ENCODE assay signal across 9 cellular contexts in the genomic region with DNA sequence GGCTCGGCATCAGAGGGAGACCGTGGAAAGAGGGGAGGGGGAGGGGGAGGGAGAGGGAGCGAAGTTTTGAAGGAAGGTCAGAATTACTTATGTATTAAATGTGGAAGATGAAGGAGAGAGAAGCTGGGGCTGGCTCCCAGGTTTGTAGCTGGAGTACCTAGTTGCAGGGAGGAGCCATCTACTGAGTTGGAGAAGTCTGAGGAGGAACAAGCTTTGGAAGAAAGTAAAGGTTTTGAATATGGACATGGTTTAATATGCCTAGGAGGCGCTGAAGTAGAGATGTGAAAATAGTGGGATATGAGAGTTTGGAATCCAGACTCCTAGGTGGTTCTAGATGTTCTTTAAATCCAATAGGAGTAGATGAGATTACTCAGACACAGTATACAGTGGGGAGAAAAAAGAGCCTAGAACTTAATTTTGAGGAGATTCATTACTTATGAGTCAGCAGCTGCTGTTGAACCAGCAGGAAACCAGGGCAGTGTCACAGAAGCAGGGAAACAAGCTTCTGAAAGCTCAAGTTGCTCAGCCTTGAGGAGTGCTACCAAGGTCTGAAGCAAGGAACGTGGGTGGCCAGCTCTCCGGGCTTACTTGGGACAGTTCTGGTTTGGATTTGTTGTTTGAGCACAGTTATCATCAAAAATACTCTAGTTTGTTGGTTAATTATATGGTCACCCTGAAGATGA.
DNase-seq lines count a peak whose midpoint lies in the region; ATAC-seq and TF ChIP-seq lines count a peak whose summit lies in the region.
"Had no signal": no experiment of that assay in that cellular context is flagged by ENCODE, and none has a peak within 500 bp of the region (broad histone marks: within the 10 kb centered on the region; RNA-seq: fewer than 3 reads in every experiment).

No MANE protein-coding gene starts in this region.

- H2AFZ ChIP-seq in PC-3 (ENCODE audit: low read length), result no peak overlapping the region

- H3K9me3 Mint-ChIP-seq in CD8-positive, alpha-beta T cell, result no peaks in the 10 kb centered on the region
- no peaks in the 10 kb centered on the region for H3K9me3 Mint-ChIP-seq in naive thymus-derived CD8-positive, alpha-beta T cell

- H3K27me3 Mint-ChIP-seq in CD8-positive, alpha-beta T cell (ENCODE audit: low read depth), result no peaks in the 10 kb centered on the region
- H3K27me3 Mint-ChIP-seq in naive thymus-derived CD8-positive, alpha-beta T cell, result no peaks in the 10 kb centered on the region

- ATAC-seq in CD8-positive, alpha-beta T cell, result no peak
- ATAC-seq in PC-3 (peak; percentile 95), HG02623 (IDR thresholded peaks at IDR 0.05; ENCODE audit: unreplicated experiment) (no peak)
- ATAC-seq in naive thymus-derived CD8-positive, alpha-beta T cell, result no peak
- ATAC-seq: left lobe of liver had no signal

- H3K9me2 ChIP-seq in PC-3 (replicated peaks; ENCODE audit: low read length), result no peaks in the 10 kb centered on the region

- peaks cover 39% of the 10 kb centered on the region for H3K36me3 ChIP-seq in CD8-positive, alpha-beta T cell (ENCODE audit: insufficient read depth, low read length)
- H3K36me3 ChIP-seq in PC-3 (ENCODE audit: low read depth, low read length), result peaks cover 20% of the 10 kb centered on the region

- no peak overlapping the region for H3K27ac ChIP-seq in CD8-positive, alpha-beta T cell (ENCODE audit: low read depth, low read length)
- H3K27ac ChIP-seq in PC-3 (ENCODE audit: low read length), result no peak overlapping the region

- H4K20me1 ChIP-seq in PC-3 (ENCODE audit: low read length), result no peaks in the 10 kb centered on the region

- POLR2A ChIA-PET in CD8-positive, alpha-beta T cell (lab: Charles Lee), result interaction anchor here (0.9 kb wide), 1 partner anchor 45 kb away, joined by 3 read pairs; no protein-coding TSS in a partner anchor
- POLR2A ChIA-PET in PC-3 (lab: Charles Lee; ENCODE audit: unreplicated experiment), result no interaction called here
- POLR2A ChIA-PET in naive thymus-derived CD8-positive, alpha-beta T cell (lab: Charles Lee), result no interaction called here

- H3K4me1 ChIP-seq in CD8-positive, alpha-beta T cell (ENCODE audit: insufficient read depth, low read length), result no peaks in the 10 kb centered on the region
- peaks cover 22% of the 10 kb centered on the region for H3K4me1 ChIP-seq in PC-3 (ENCODE audit: insufficient read depth, low read length)

- no peak for DNase-seq in CD8-positive, alpha-beta T cell
- DNase-seq in PC-3 (peak; percentile 70), epithelial cell of esophagus (ENCODE audit: low read depth) (peak; percentile 78), NCI-H187 treated with DMSO at 0.1 percent for 48 hours (lab: John Stamatoyannopoulos, UW) (no peak), NCI-H69 (lab: John Stamatoyannopoulos, UW) (no peak), NCI-H1436 (lab: John Stamatoyannopoulos, UW) (no peak)
- DNase-seq in naive thymus-derived CD8-positive, alpha-beta T cell, result no peak

- TF ChIP-seq CTCF in CD8-positive, alpha-beta T cell (IDR thresholded peaks at IDR 0.05), result no peak
- TF ChIP-seq CTCF in PC-3 (conservative IDR thresholded peaks at IDR 0.05; ENCODE audit: low read depth, low read length) (no peak), epithelial cell of esophagus (IDR thresholded peaks at IDR 0.05; ENCODE audit: insufficient read depth, low read depth, low read length, missing control alignments) (no peak)

- no peak overlapping the region for H3K9ac ChIP-seq in PC-3 (ENCODE audit: low read length)

- H3K27me3 ChIP-seq in CD8-positive, alpha-beta T cell (ENCODE audit: insufficient read depth, low read length), result no peaks in the 10 kb centered on the region
- no peaks in the 10 kb centered on the region for H3K27me3 ChIP-seq in PC-3 (ENCODE audit: low read length)

- H3F3A ChIP-seq in PC-3 (ENCODE audit: low read length, unreplicated experiment), result no peaks in the 10 kb centered on the region

- H3K9me3 ChIP-seq in CD8-positive, alpha-beta T cell (ENCODE audit: low read length), result no peaks in the 10 kb centered on the region
- H3K9me3 ChIP-seq in PC-3 (ENCODE audit: low read length), result no peaks in the 10 kb centered on the region

- BruUV-seq in PC-3 (replicated peaks; lab: Mats Ljungman, UMichigan), result no TSS peak

- H3K36me3 Mint-ChIP-seq in CD8-positive, alpha-beta T cell, result peaks cover 76% of the 10 kb centered on the region
- H3K36me3 Mint-ChIP-seq in naive thymus-derived CD8-positive, alpha-beta T cell, result peaks cover 19 to 84% (median 50%) of the 10 kb centered on the region in 3 donors

- no peaks in the 10 kb centered on the region for H3K79me2 ChIP-seq in PC-3 (ENCODE audit: low read length)

- CTCF ChIA-PET in CD8-positive, alpha-beta T cell (lab: Charles Lee), result interaction anchor here (0.6 kb wide), 1 partner anchor 167 kb away, joined by 3 read pairs; no protein-coding TSS in a partner anchor
- CTCF ChIA-PET in PC-3 (lab: Charles Lee), result interaction anchor here (0.6 kb wide), 1 partner anchor 29 kb away, joined by 3 read pairs; no protein-coding TSS in a partner anchor

- intact Hi-C loops in CD8-positive, alpha-beta T cell (cut with DNase I, micrococcal nuclease), result no loop called here
- intact Hi-C loops in PC-3 (cut with micrococcal nuclease), result no loop called here

- H3K4me3 Mint-ChIP-seq in CD8-positive, alpha-beta T cell, result no peak overlapping the region
- no peak overlapping the region for H3K4me3 Mint-ChIP-seq in naive thymus-derived CD8-positive, alpha-beta T cell

- H3K4me2 ChIP-seq in PC-3 (ENCODE audit: low read length), result peak overlapping the region; percentile 17; the same call in 1 of the 2 replicates

- H3K4me1 Mint-ChIP-seq in CD8-positive, alpha-beta T cell (ENCODE audit: low read depth), result no peaks in the 10 kb centered on the region
- H3K4me1 Mint-ChIP-seq in naive thymus-derived CD8-positive, alpha-beta T cell, result peaks cover 0 to 9% (median 5%) of the 10 kb centered on the region in 4 donors

- no peak overlapping the region for H3K4me3 ChIP-seq in CD8-positive, alpha-beta T cell (ENCODE audit: low read depth, low read length)
- H3K4me3 ChIP-seq in PC-3 (ENCODE audit: low read length) (no peak overlapping the region), epithelial cell of esophagus (ENCODE audit: low read length) (no peak overlapping the region)

- H3K27ac Mint-ChIP-seq in CD8-positive, alpha-beta T cell, result peak overlapping the region; percentile 69
- peak overlapping the region in 6 of 10 donors; percentile 46 to 86 (median 64) for H3K27ac Mint-ChIP-seq in naive thymus-derived CD8-positive, alpha-beta T cell

Comparison
In these comparisons a context has a peak if more than half of its experiments do, and no peak if none do; other contexts are left out.
1. DNase-seq: peak in PC-3 (single experiment) and epithelial cell of esophagus (single experiment); none in CD8-positive, alpha-beta T cell (0 of 7), naive thymus-derived CD8-positive, alpha-beta T cell (0 of 10), NCI-H187 treated with DMSO at 0.1 percent for 48 hours (single experiment), NCI-H69 (single experiment) and NCI-H1436 (single experiment).